In the genomic region with DNA sequence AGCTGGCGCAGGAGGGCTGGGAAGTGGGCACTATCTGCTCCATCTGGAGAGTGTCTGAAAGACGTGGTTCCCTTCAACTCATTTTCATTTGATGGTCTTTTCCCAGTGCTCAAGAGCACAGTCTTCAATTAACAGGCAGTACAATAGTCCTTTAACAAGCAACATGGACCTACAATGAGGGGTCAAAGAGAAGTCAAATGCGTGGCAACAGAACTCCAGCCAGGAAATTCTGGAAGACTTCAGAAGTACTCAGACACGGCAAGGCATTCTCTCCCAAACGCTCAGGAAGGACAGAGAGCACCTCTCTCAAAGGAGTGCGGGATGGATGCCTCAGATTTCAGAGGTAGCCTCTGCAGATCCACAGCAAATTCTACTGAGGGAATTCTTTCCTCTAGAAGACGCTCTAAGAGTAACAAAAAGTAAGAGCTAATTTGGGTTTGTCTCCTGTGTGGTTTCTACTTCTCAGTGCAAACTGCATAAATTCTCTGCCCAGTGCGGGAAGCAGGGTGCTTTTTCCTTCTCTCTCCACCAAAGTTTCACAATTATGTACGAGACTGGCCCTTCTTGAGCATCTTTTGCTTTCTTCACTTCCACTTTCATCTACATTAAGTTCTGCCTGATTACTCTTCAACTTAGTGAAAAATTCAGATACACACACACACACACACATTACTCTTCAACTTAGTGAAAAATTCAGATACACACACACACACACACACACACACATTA, we compare ENCODE assay signal across 10 cellular contexts. TPM values are rescaled to one million over a fixed set of nuclear protein-coding genes. Genes with fewer than 3 reads are reported as not detected.
A peak's percentile ranks its signal among the peaks of the same experiment; 100 is the strongest.
DNase-seq lines count a peak whose midpoint lies in the region; ATAC-seq and TF ChIP-seq lines count a peak whose summit lies in the region.
"Had no signal": no experiment of that assay in that cellular context is flagged by ENCODE, and none has a peak within 500 bp of the region (broad histone marks: within the 10 kb centered on the region; RNA-seq: fewer than 3 reads in every experiment).

No MANE protein-coding gene starts in this region.

- no peak overlapping the region for H3K4me3 Mint-ChIP-seq in GM23338
- no peak overlapping the region for H3K4me3 Mint-ChIP-seq in activated T-cell treated with anti-CD3 and anti-CD28 coated beads, Interleukin-2, amount 50 U/mL, for 72 hours
- H3K4me3 Mint-ChIP-seq: activated CD8-positive, alpha-beta T cell treated with anti-CD3 and anti-CD28 coated beads for 36 hours had no signal

- no peaks in the 10 kb centered on the region for H3K27me3 ChIP-seq in GM23338 (ENCODE audit: insufficient read depth)

- H3K4me2 ChIP-seq in GM23338, result peak overlapping the region; percentile 28; the same call in 1 of the 2 replicates

- peaks cover 4% of the 10 kb centered on the region; the same call in 1 of the 2 replicates for H3K36me3 ChIP-seq in GM23338 (ENCODE audit: insufficient read depth)
- peaks cover 17% of the 10 kb centered on the region for H3K36me3 ChIP-seq in mesodermal cell (ENCODE audit: control insufficient read depth, insufficient read depth, low read length)

- 0 out of 2 replicates have a peak, but pooled peaks cover 4% of the 10 kb centered on the region for H3K9me2 ChIP-seq in GM23338 (ENCODE audit: insufficient read depth)

- H3F3A ChIP-seq in GM23338 (replicated peaks; ENCODE audit: low read depth), result no peaks in the 10 kb centered on the region

- peaks cover 94% of the 10 kb centered on the region for H3K79me2 ChIP-seq in GM23338 (replicated peaks; ENCODE audit: insufficient read depth)

- no peak overlapping the region for H2AFZ ChIP-seq in GM23338

- ATAC-seq in GM23338 (peak; percentile 57), left colon (no peak)
- no peak for ATAC-seq in activated T-cell treated with anti-CD3 and anti-CD28 coated beads, Interleukin-2, amount 50 U/mL, for 72 hours (replicated peaks in 1 of 2)
- ATAC-seq: activated CD8-positive, alpha-beta T cell treated with anti-CD3 and anti-CD28 coated beads for 36 hours; esophagus mucosa had no signal

- peaks cover 21% of the 10 kb centered on the region; the same call in 1 of the 2 replicates for H3K4me1 ChIP-seq in GM23338 (ENCODE audit: insufficient read depth)
- peaks cover 41% of the 10 kb centered on the region for H3K4me1 ChIP-seq in mesodermal cell (ENCODE audit: control insufficient read depth, insufficient read depth, low read length, poor library complexity, severe bottlenecking)

- no peaks in the 10 kb centered on the region for H3K27me3 Mint-ChIP-seq in GM23338 (ENCODE audit: insufficient read depth, low read depth, poor library complexity)
- peaks cover 25% of the 10 kb centered on the region for H3K27me3 Mint-ChIP-seq in activated T-cell treated with anti-CD3 and anti-CD28 coated beads, Interleukin-2, amount 50 U/mL, for 72 hours (ENCODE audit: low read depth)

- H3K4me3 ChIP-seq in GM23338 (no peak overlapping the region), mesodermal cell (ENCODE audit: extremely low read depth, insufficient read depth, low read length, poor library complexity, severe bottlenecking) (no peak overlapping the region)

- peaks cover 12% of the 10 kb centered on the region; the same call in 1 of the 2 replicates for H4K20me1 ChIP-seq in GM23338 (replicated peaks; ENCODE audit: insufficient read depth)

- H3K9me3 ChIP-seq in mesodermal cell (ENCODE audit: control insufficient read depth, low read length), result no peaks in the 10 kb centered on the region

- H3K36me3 Mint-ChIP-seq in GM23338 (ENCODE audit: low read depth), result peaks cover 32% of the 10 kb centered on the region
- no peaks in the 10 kb centered on the region for H3K36me3 Mint-ChIP-seq in activated T-cell treated with anti-CD3 and anti-CD28 coated beads, Interleukin-2, amount 50 U/mL, for 72 hours (ENCODE audit: insufficient read depth in 2 of 2)

- intact Hi-C loops in left colon (cut with DNase I, micrococcal nuclease), result no loop called here

- DNase-seq in GM13976 (ENCODE audit: low spot score), result peak; percentile 46
- DNase-seq in GM23338 (ENCODE audit: low spot score), result peak; percentile 43
- peak; percentile 77 for DNase-seq in MV-4-11 (lab: John Stamatoyannopoulos, UW)
- DNase-seq in LoVo (ENCODE audit: low spot score), result no peak
- DNase-seq in activated T-cell treated with anti-CD3 and anti-CD28 coated beads, Interleukin-2, amount 50 U/mL, for 72 hours, result no peak
- no peak for DNase-seq in Kasumi-1 (lab: John Stamatoyannopoulos, UW)
- no peak for DNase-seq in left colon
- DNase-seq: activated CD8-positive, alpha-beta T cell treated with anti-CD3 and anti-CD28 coated beads for 36 hours had no signal

- H3K4me1 Mint-ChIP-seq in GM23338, result peaks cover 45% of the 10 kb centered on the region
- no peaks in the 10 kb centered on the region for H3K4me1 Mint-ChIP-seq in activated T-cell treated with anti-CD3 and anti-CD28 coated beads, Interleukin-2, amount 50 U/mL, for 72 hours (ENCODE audit: low read depth)

- TF ChIP-seq CTCF in GM13976 (IDR thresholded peaks at IDR 0.05; ENCODE audit: borderline replicate concordance, control extremely low read depth, extremely low read depth, insufficient read depth, missing control alignments) (no peak), GM23338 (conservative IDR thresholded peaks at IDR 0.05; ENCODE audit: low read depth in 2 of 2) (no peak)

- peaks cover 4% of the 10 kb centered on the region; the same call in 1 of the 3 replicates for H3K9me3 Mint-ChIP-seq in GM23338
- H3K9me3 Mint-ChIP-seq in activated T-cell treated with anti-CD3 and anti-CD28 coated beads, Interleukin-2, amount 50 U/mL, for 72 hours, result no peaks in the 10 kb centered on the region
- H3K9me3 Mint-ChIP-seq: activated CD8-positive, alpha-beta T cell treated with anti-CD3 and anti-CD28 coated beads for 36 hours had no signal

- WGBS in mesodermal cell (ENCODE audit: insufficient coverage in 2 of 2), 2 experiments, result 79 to 88% methylated on average over 7 to 9 of the region's 9 CpGs

- H3K27ac ChIP-seq in GM23338 (ENCODE audit: low read depth) (no peak overlapping the region), mesodermal cell (ENCODE audit: low read depth, low read length, severe bottlenecking) (peak overlapping the region; percentile 91)

- in situ Hi-C loops in GM13976 (cut with MboI; ENCODE audit: low sequenced_read_pairs, unreplicated experiment), result no loop called here

- peak overlapping the region; percentile 76 for H3K27ac Mint-ChIP-seq in GM23338
- H3K27ac Mint-ChIP-seq in activated T-cell treated with anti-CD3 and anti-CD28 coated beads, Interleukin-2, amount 50 U/mL, for 72 hours, result no peak overlapping the region
- H3K27ac Mint-ChIP-seq: activated CD8-positive, alpha-beta T cell treated with anti-CD3 and anti-CD28 coated beads for 36 hours had no signal

TF ChIP-seq in GM23338, 12 proteins besides CTCF, POLR2A, EP300 and RAD21:
- TF ChIP-seq ZNF114 (CRISPR knock-in tag; IDR thresholded peaks at IDR 0.05), result no peak
- TF ChIP-seq STAT1 (IDR thresholded peaks at IDR 0.05; ENCODE audit: unreplicated experiment), result no peak
- TF ChIP-seq, protein P1, sequence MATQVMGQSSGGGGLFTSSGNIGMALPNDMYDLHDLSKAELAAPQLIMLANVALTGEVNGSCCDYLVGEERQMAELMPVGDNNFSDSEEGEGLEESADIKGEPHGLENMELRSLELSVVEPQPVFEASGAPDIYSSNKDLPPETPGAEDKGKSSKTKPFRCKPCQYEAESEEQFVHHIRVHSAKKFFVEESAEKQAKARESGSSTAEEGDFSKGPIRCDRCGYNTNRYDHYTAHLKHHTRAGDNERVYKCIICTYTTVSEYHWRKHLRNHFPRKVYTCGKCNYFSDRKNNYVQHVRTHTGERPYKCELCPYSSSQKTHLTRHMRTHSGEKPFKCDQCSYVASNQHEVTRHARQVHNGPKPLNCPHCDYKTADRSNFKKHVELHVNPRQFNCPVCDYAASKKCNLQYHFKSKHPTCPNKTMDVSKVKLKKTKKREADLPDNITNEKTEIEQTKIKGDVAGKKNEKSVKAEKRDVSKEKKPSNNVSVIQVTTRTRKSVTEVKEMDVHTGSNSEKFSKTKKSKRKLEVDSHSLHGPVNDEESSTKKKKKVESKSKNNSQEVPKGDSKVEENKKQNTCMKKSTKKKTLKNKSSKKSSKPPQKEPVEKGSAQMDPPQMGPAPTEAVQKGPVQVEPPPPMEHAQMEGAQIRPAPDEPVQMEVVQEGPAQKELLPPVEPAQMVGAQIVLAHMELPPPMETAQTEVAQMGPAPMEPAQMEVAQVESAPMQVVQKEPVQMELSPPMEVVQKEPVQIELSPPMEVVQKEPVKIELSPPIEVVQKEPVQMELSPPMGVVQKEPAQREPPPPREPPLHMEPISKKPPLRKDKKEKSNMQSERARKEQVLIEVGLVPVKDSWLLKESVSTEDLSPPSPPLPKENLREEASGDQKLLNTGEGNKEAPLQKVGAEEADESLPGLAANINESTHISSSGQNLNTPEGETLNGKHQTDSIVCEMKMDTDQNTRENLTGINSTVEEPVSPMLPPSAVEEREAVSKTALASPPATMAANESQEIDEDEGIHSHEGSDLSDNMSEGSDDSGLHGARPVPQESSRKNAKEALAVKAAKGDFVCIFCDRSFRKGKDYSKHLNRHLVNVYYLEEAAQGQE (IDR thresholded peaks at IDR 0.05; ENCODE audit: unreplicated experiment), result no peak
- TF ChIP-seq NANOG (IDR thresholded peaks at IDR 0.05; ENCODE audit: borderline replicate concordance), result no peak
- no peak for TF ChIP-seq EZH2 (IDR thresholded peaks at IDR 0.05; ENCODE audit: low read depth, unreplicated experiment)
- no peak for TF ChIP-seq JUNB (IDR thresholded peaks at IDR 0.05; ENCODE audit: unreplicated experiment)
- no peak for TF ChIP-seq ZNF331 (CRISPR knock-in tag; IDR thresholded peaks at IDR 0.05; ENCODE audit: low read depth)
- TF ChIP-seq EZH2phosphoT487 (IDR thresholded peaks at IDR 0.05; ENCODE audit: unreplicated experiment), result no peak
- TF ChIP-seq, protein P2, sequence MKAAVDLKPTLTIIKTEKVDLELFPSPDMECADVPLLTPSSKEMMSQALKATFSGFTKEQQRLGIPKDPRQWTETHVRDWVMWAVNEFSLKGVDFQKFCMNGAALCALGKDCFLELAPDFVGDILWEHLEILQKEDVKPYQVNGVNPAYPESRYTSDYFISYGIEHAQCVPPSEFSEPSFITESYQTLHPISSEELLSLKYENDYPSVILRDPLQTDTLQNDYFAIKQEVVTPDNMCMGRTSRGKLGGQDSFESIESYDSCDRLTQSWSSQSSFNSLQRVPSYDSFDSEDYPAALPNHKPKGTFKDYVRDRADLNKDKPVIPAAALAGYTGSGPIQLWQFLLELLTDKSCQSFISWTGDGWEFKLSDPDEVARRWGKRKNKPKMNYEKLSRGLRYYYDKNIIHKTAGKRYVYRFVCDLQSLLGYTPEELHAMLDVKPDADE (IDR thresholded peaks at IDR 0.05), result no peak
- no peak for TF ChIP-seq CREB1 (CRISPR knock-in tag; IDR thresholded peaks at IDR 0.05; ENCODE audit: low read depth)
- no peak for TF ChIP-seq POLR2AphosphoS5 (IDR thresholded peaks at IDR 0.05; ENCODE audit: low read depth)

RNA-seq across cellular contexts. Expression of a gene that starts 56.4 kb away (rescaled TPM):
- total RNA-seq in GM23338 (2014; rRNA removed; shearing (Covaris generic)), result 49.4 and 50.8 TPM in 2 replicates
- 8.8 and 10.6 TPM in 2 replicates for polyA plus RNA-seq in GM23338 (2016; fragmentation: Nextera tagmentation; extraction: Ambion mirVana)
- 40.1 TPM for polyA plus RNA-seq in mesodermal cell (2013, experiment 1 of 2)
- polyA plus RNA-seq in mesodermal cell (2013, experiment 2 of 2), result 47.4 TPM
- total RNA-seq in activated T-cell treated with anti-CD3 and anti-CD28 coated beads, Interleukin-2, amount 50 U/mL, for 72 hours, result under 1 TPM; 0.12 to 0.21 TPM
- total RNA-seq in left colon, result 10 to 100 TPM; 46.5 to 59.1 TPM

Comparison
In these comparisons a context has a peak if more than half of its experiments do, and no peak if none do; other contexts are left out.
1. DNase-seq: peak in GM13976 (single experiment), GM23338 (single experiment) and MV-4-11 (single experiment); none in LoVo (single experiment), activated T-cell treated with anti-CD3 and anti-CD28 coated beads, Interleukin-2, amount 50 U/mL, for 72 hours (0 of 2), Kasumi-1 (0 of 2) and left colon (0 of 2).
2. RNA of a gene that starts 56.4 kb away (total RNA-seq): 46.5 to 59.1 TPM in left colon and 49.4 to 50.8 TPM in GM23338; 0.12 to 0.21 TPM in activated T-cell treated with anti-CD3 and anti-CD28 coated beads, Interleukin-2, amount 50 U/mL, for 72 hours; every median in the first group is over 10 times any median in the second.